Comparison of ENCODE assay signal across 9 cellular contexts in the genomic region with DNA sequence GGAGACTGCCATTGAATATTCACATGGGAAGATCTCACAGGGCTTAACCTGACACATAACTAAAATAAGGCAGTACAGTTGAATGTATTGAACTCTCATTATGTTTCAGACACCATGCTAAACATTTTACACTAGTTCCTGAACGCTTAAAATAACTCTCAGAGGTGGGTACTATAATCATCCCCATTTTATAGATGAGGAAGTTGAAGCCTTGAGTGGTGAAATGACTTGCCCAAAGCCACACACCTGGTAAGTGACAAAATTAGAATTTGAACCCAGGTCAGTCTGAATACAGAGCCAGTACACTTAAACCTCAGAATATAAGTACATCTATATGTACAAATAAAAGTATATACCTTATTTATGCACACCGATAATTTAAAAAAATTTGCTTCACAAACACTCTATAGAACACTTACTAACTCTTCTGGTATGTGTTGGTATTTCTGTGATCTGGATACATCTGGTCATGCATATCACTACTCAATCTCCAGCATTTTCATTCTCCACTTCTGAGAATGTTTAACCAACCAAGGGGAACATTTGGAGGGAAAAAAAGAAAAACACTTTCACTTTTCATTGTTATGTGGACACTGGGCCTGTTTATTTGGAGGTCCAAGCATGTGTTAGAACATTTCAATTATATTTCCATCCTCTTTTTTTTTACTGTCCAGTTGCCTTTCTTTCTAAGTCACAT. TPM values are rescaled to one million over a fixed set of nuclear protein-coding genes. Genes with fewer than 3 reads are reported as not detected.
A peak's percentile ranks its signal among the peaks of the same experiment; 100 is the strongest.
DNase-seq lines count a peak whose midpoint lies in the region; ATAC-seq and TF ChIP-seq lines count a peak whose summit lies in the region.
"Had no signal": no experiment of that assay in that cellular context is flagged by ENCODE, and none has a peak within 500 bp of the region (broad histone marks: within the 10 kb centered on the region; RNA-seq: fewer than 3 reads in every experiment).

No MANE protein-coding gene starts in this region.

- H3K27me3 ChIP-seq in thyroid gland: no peaks in the 10 kb centered on the region

- peaks cover 70% of the 10 kb centered on the region for H3K4me1 Mint-ChIP-seq in activated T-cell treated with anti-CD3 and anti-CD28 coated beads, Interleukin-2, amount 50 U/mL, for 72 hours (ENCODE audit: low read depth)

- ATAC-seq in activated T-cell treated with anti-CD3 and anti-CD28 coated beads, Interleukin-2, amount 50 U/mL, for 72 hours (replicated peaks in 1 of 2): no peak
- no peak for ATAC-seq in HG03108 (IDR thresholded peaks at IDR 0.05; ENCODE audit: unreplicated experiment)

- no peaks in the 10 kb centered on the region for H3K9me3 ChIP-seq in thyroid gland

- peak in 1 of 2 donors; percentile 41 for TF ChIP-seq POLR2A in thyroid gland (IDR thresholded peaks at IDR 0.05)

- peaks cover 0 to 1% of the 10 kb centered on the region in 2 donors for H3K36me3 Mint-ChIP-seq in activated T-cell treated with anti-CD3 and anti-CD28 coated beads, Interleukin-2, amount 50 U/mL, for 72 hours (ENCODE audit: insufficient read depth in 2 of 2)

- H3K27me3 Mint-ChIP-seq in activated T-cell treated with anti-CD3 and anti-CD28 coated beads, Interleukin-2, amount 50 U/mL, for 72 hours (ENCODE audit: low read depth): no peaks in the 10 kb centered on the region

- peak overlapping the region; percentile 86 to 92 (median 87) for H3K27ac ChIP-seq in thyroid gland

- peaks cover 29 to 41% of the 10 kb centered on the region in 2 donors for H3K4me1 ChIP-seq in thyroid gland

- DNase-seq in activated T-cell treated with anti-CD3 and anti-CD28 coated beads, Interleukin-2, amount 50 U/mL, for 72 hours: no peak
- DNase-seq in activated T-cell treated with anti-CD3 and anti-CD28 coated beads, Interleukin-2, amount 50 U/mL, for 1 hour: no peak
- DNase-seq in OCI-M1 (lab: John Stamatoyannopoulos, UW): peak; percentile 95
- DNase-seq in fibroblast of gingiva (ENCODE audit: low read depth): peak; percentile 36
- DNase-seq in thyroid gland: no peak
- no peak for DNase-seq in amniotic stem cell (lab: John Stamatoyannopoulos, UW)
- DNase-seq in NCI-H82 treated with DMSO at 0.1 percent for 48 hours (lab: John Stamatoyannopoulos, UW; ENCODE audit: unreplicated experiment): no peak
- DNase-seq: AML-193 had no signal

- H3K4me3 Mint-ChIP-seq in activated T-cell treated with anti-CD3 and anti-CD28 coated beads, Interleukin-2, amount 50 U/mL, for 72 hours: peak overlapping the region; percentile 1 to 56

- peak in 1 of 6 experiments; percentile 12 for TF ChIP-seq CTCF in thyroid gland (IDR thresholded peaks at IDR 0.05)

- H3K9me3 Mint-ChIP-seq in activated T-cell treated with anti-CD3 and anti-CD28 coated beads, Interleukin-2, amount 50 U/mL, for 72 hours: no peaks in the 10 kb centered on the region

- H3K36me3 ChIP-seq in thyroid gland: no peaks in the 10 kb centered on the region

- H3K27ac Mint-ChIP-seq in activated T-cell treated with anti-CD3 and anti-CD28 coated beads, Interleukin-2, amount 50 U/mL, for 72 hours: peak overlapping the region; percentile 20

- WGBS in thyroid gland, 2 donors: 56 to 71% methylated on average over 2 of the region's 2 CpGs

- intact Hi-C loops in thyroid gland (cut with DNase I): no loop called here

- H3K4me3 ChIP-seq in thyroid gland (replicated peaks in 1 of 3): no peak overlapping the region

RNA-seq across cellular contexts. Expression of a gene that starts 4.6 kb away (rescaled TPM):
- total RNA-seq in activated T-cell treated with anti-CD3 and anti-CD28 coated beads, Interleukin-2, amount 50 U/mL, for 72 hours: 10 to 100 TPM; 21.9 to 24.4 TPM
- total RNA-seq in thyroid gland: 10 to 100 TPM; 19.9 to 24.5 (median 23.6) TPM

RNA-seq across cellular contexts. Expression of a gene that starts 31.4 kb away (rescaled TPM):
- total RNA-seq in activated T-cell treated with anti-CD3 and anti-CD28 coated beads, Interleukin-2, amount 50 U/mL, for 72 hours: 10 to 100 TPM; 24.3 to 25.3 TPM
- 10 to 100 TPM; 37.2 to 48.9 (median 48.4) TPM for total RNA-seq in thyroid gland

RNA-seq across cellular contexts. Expression of a gene that starts 54.9 kb away (rescaled TPM):
- under 1 TPM in 1 of 2 donors, not detected in 1; 0.14 TPM for total RNA-seq in activated T-cell treated with anti-CD3 and anti-CD28 coated beads, Interleukin-2, amount 50 U/mL, for 72 hours
- 10 to 100 TPM in 1 of 4 donors, 1 to 10 TPM in 2, under 1 TPM in 1; 0.59 to 11.4 (median 3.6) TPM for total RNA-seq in thyroid gland

Comparison
In these comparisons a context has a peak if more than half of its experiments do, and no peak if none do; other contexts are left out.
1. DNase-seq: peak in OCI-M1 (single experiment) and fibroblast of gingiva (single experiment); none in activated T-cell treated with anti-CD3 and anti-CD28 coated beads, Interleukin-2, amount 50 U/mL, for 72 hours (0 of 2), activated T-cell treated with anti-CD3 and anti-CD28 coated beads, Interleukin-2, amount 50 U/mL, for 1 hour (single experiment), thyroid gland (0 of 2), amniotic stem cell (single experiment) and NCI-H82 treated with DMSO at 0.1 percent for 48 hours (single experiment).